2 cellular contexts compared by ENCODE assay signal in the genomic region with DNA sequence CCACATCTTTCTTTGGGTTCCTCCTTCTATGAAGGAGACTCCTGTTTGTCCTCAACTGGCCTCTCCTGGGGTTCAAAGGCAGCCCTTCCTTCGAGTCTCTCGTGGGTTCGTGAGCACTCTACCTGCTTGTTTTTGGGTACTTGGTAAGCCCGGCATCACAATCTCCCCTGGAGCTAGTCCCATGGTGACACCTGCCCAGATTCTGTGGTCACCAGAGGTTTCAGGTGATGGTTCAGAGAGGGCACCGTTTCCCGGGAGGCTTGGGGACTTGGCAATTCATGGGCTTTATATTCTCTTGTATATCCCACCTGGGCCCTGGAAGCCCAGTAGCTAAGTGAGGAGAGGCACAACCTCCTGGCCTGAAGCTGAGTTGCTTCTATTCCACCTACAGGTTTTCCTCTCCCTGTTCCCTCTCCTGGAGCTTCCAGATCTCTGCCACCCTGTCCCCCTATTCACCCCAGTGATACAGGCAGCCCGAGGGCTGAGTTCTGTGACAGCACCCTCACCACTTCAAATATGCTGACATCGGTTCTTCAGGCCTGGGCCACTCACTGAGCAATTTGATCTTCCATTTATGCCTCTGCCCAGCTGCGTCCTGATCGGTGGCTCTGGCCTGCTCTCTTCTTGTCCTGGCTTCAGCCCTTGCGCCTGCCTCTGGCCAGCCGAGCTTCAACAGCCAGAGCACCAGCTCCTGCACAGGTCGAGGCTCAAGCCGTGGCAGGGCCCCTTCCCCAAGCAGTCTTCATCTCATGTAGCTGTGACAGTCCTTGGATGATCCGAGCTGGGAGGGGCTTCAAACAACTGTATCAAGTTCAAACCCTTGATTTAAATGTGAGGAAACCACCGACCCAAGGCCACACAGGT.
TF ChIP-seq lines count a peak whose summit lies in the region.

No MANE protein-coding gene starts in this region.

TF ChIP-seq in HepG2, 621 proteins besides CTCF, POLR2A, EP300 and RAD21:
- TF ChIP-seq MAFK (conservative IDR thresholded peaks at IDR 0.05 in 1 of 2, IDR thresholded peaks at IDR 0.05 in 1 of 2; ENCODE audit: low read length in 2 of 2) (peak; percentile 84 to 91), HCFC1 (IDR thresholded peaks at IDR 0.05; ENCODE audit: low read depth, low read length) (no peak), MAFF (IDR thresholded peaks at IDR 0.05; ENCODE audit: low read depth, low read length) (peak; percentile 74)
TF ChIP-seq in HepG2: peak in this region for 2.

TF ChIP-seq in WTC11, 78 proteins besides CTCF, POLR2A, EP300 and RAD21 (continued from another document):
- TF ChIP-seq IRF2 (CRISPR knock-in tag; IDR thresholded peaks at IDR 0.05; ENCODE audit: borderline replicate concordance, low read depth) (no peak), ZSCAN18 (CRISPR knock-in tag; IDR thresholded peaks at IDR 0.05) (no peak), GTF2I (CRISPR knock-in tag; conservative IDR thresholded peaks at IDR 0.05) (no peak), MXD4 (CRISPR knock-in tag; IDR thresholded peaks at IDR 0.05; ENCODE audit: borderline replicate concordance) (no peak), TP53 (CRISPR knock-in tag; IDR thresholded peaks at IDR 0.05) (no peak), AFF4 (CRISPR knock-in tag; IDR thresholded peaks at IDR 0.05; ENCODE audit: borderline replicate concordance) (no peak)
